ENCODE assay signal across 8 cellular contexts in genomic region chr17:78497115-78497540, GRCh38.
DNase-seq lines count a peak whose midpoint lies in the region; ATAC-seq and TF ChIP-seq lines count a peak whose summit lies in the region.

No MANE protein-coding gene starts in this region.

- H3K27ac ChIP-seq in BLaER1 treated with 17β-estradiol and CSF1 and Interleukin-3, amounts not matched to agents 10 nM and 100 nM = peak overlapping the region in 9 of 11 experiments; percentile 8 to 67 (median 59); a peak in 16 of 22 replicates
- no peak overlapping the region for H3K27ac ChIP-seq in lower lobe of right lung

- POLR2A ChIA-PET in HEK293T (lab: Yijun Ruan, JAX) = no interaction called here

- no peaks in the 10 kb centered on the region for H3K27me3 ChIP-seq in BLaER1 treated with 17β-estradiol and CSF1 and Interleukin-3, amounts not matched to agents 10 nM and 100 nM
- H3K27me3 ChIP-seq in lower lobe of right lung (ENCODE audit: low read depth) = no peaks in the 10 kb centered on the region

- DNase-seq in HEK293T (ENCODE audit: extremely low spot score) (peak; percentile 87), NCI-H524 treated with DMSO at 0.1 percent for 48 hours (lab: John Stamatoyannopoulos, UW) (peak; percentile 70), lower lobe of right lung (peak; percentile 75)
- DNase-seq in activated CD4-positive, alpha-beta T cell treated with anti-CD3 and anti-CD28 coated beads, Interleukin-2, amount 50 U/mL, for 1 hour = peak; percentile 49
- peak; percentile 3 for DNase-seq in effector CD8-positive, alpha-beta T cell (lab: John Stamatoyannopoulos, UW)
- peak; percentile 13 to 27 (median 19) for DNase-seq in stimulated activated CD4-positive, alpha-beta T cell treated with anti-CD3 and anti-CD28 coated beads, TNF-alpha, amount 100 ng/mL, for 48 hours (ENCODE audit: low read depth in 3 of 3)

- H3K4me2 ChIP-seq in BLaER1 treated with 17β-estradiol and CSF1 and Interleukin-3, amounts not matched to agents 10 nM and 100 nM = peak overlapping the region in 9 of 11 experiments; percentile 16 to 78 (median 54); a peak in 18 of 22 replicates

- H3K9ac ChIP-seq in BLaER1 treated with 17β-estradiol and CSF1 and Interleukin-3, amounts not matched to agents 10 nM and 100 nM = peak overlapping the region in 8 of 11 experiments; percentile 18 to 42 (median 34); a peak in 11 of 22 replicates

- intact Hi-C loops in lower lobe of right lung (cut with DNase I) = no loop called here

- CTCF ChIA-PET in HEK293T (lab: Yijun Ruan, JAX) = interaction anchor here (0.7 to 1.7 kb wide), 8 partner anchors 10 to 356 kb away, joined by 3 to 21 read pairs (median 4); no protein-coding TSS in a partner anchor

- ATAC-seq in lower lobe of right lung (peak; percentile 82 to 90), GM18873 (IDR thresholded peaks at IDR 0.05; ENCODE audit: low FRiP score, unreplicated experiment) (no peak)

- H3K9me3 ChIP-seq in BLaER1 treated with 17β-estradiol and CSF1 and Interleukin-3, amounts not matched to agents 10 nM and 100 nM (replicated peaks in 1 of 11) = no peaks in the 10 kb centered on the region
- H3K9me3 ChIP-seq in lower lobe of right lung = no peaks in the 10 kb centered on the region

- H3K36me3 ChIP-seq in BLaER1 treated with 17β-estradiol and CSF1 and Interleukin-3, amounts not matched to agents 10 nM and 100 nM = no peaks in the 10 kb centered on the region
- no peaks in the 10 kb centered on the region for H3K36me3 ChIP-seq in lower lobe of right lung

- peak; percentile 80 for TF ChIP-seq CTCF in lower lobe of right lung (IDR thresholded peaks at IDR 0.05)

- no peak overlapping the region for H3K4me3 ChIP-seq in BLaER1 treated with 17β-estradiol and CSF1 and Interleukin-3, amounts not matched to agents 10 nM and 100 nM
- H3K4me3 ChIP-seq in lower lobe of right lung = no peak overlapping the region

- peaks cover 28 to 76% (median 55%) of the 10 kb centered on the region in 10 experiments for H3K4me1 ChIP-seq in BLaER1 treated with 17β-estradiol and CSF1 and Interleukin-3, amounts not matched to agents 10 nM and 100 nM
- no peaks in the 10 kb centered on the region for H3K4me1 ChIP-seq in lower lobe of right lung

- H4K20me1 ChIP-seq in BLaER1 treated with 17β-estradiol and CSF1 and Interleukin-3, amounts not matched to agents 10 nM and 100 nM = no peaks in the 10 kb centered on the region

TF ChIP-seq in HEK293T, 16 proteins besides CTCF, POLR2A, EP300 and RAD21:
- TF ChIP-seq BHLHE40 (IDR thresholded peaks at IDR 0.05; ENCODE audit: borderline replicate concordance) (no peak), L3MBTL2 (conservative IDR thresholded peaks at IDR 0.05) (no peak), FOXA1 (IDR thresholded peaks at IDR 0.05) (no peak), HDGF (IDR thresholded peaks at IDR 0.05; ENCODE audit: borderline replicate concordance) (no peak), ARNT (IDR thresholded peaks at IDR 0.05) (no peak), FOXM1 (IDR thresholded peaks at IDR 0.05; ENCODE audit: borderline replicate concordance) (no peak), NFRKB (IDR thresholded peaks at IDR 0.05) (no peak), TARDBP (IDR thresholded peaks at IDR 0.05) (no peak), FOXK2 (IDR thresholded peaks at IDR 0.05) (no peak), SUZ12 (IDR thresholded peaks at IDR 0.05) (no peak), PKNOX1 (IDR thresholded peaks at IDR 0.05) (no peak), ELF4 (IDR thresholded peaks at IDR 0.05) (no peak), ZNF384 (IDR thresholded peaks at IDR 0.05) (no peak), CTBP1 (IDR thresholded peaks at IDR 0.05; ENCODE audit: borderline replicate concordance) (no peak), SP1 (IDR thresholded peaks at IDR 0.05) (no peak)

Comparison
In these comparisons a context has a peak if more than half of its experiments do, and no peak if none do; other contexts are left out.
1. DNase-seq: peak in every context shown above with its lines; median percentile 87 in HEK293T; 75 in lower lobe of right lung; 70 in NCI-H524 treated with DMSO at 0.1 percent for 48 hours; 49 in activated CD4-positive, alpha-beta T cell treated with anti-CD3 and anti-CD28 coated beads, Interleukin-2, amount 50 U/mL, for 1 hour; 19 in stimulated activated CD4-positive, alpha-beta T cell treated with anti-CD3 and anti-CD28 coated beads, TNF-alpha, amount 100 ng/mL, for 48 hours; 3 in effector CD8-positive, alpha-beta T cell.